21 cellular contexts compared by ENCODE assay signal in the genomic region with DNA sequence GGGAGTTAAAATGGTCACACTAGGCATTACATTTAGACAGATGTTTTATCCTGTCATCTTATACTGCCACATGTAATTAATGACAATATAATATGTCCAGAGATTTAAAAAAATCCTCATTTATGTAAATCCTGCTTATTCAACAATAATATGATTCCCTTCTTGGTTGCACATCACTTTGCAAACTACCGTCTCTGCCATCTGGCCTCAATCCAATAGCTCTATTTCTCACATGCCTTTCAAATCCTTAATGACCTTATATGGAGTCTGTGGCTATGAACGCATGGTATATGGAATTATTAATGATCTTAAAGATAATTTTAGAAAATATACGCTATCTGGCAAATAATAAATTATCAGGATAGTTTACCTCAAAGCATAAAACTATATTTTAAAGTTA.
DNase-seq lines count a peak whose midpoint lies in the region; ATAC-seq and TF ChIP-seq lines count a peak whose summit lies in the region.
"Had no signal": no experiment of that assay in that cellular context is flagged by ENCODE, and none has a peak within 500 bp of the region (broad histone marks: within the 10 kb centered on the region; RNA-seq: fewer than 3 reads in every experiment).

No MANE protein-coding gene starts in this region.

- H3K36me3 Mint-ChIP-seq in nephron (ENCODE audit: low read depth): peaks cover 4% of the 10 kb centered on the region
- H3K36me3 Mint-ChIP-seq: CD4-positive, CD25-positive, alpha-beta regulatory T cell had no signal

- peak overlapping the region; percentile 70 to 78 (median 75) for H3K27ac Mint-ChIP-seq in nephron
- H3K27ac Mint-ChIP-seq: CD4-positive, CD25-positive, alpha-beta regulatory T cell; T-helper 1 cell treated with Interleukin-12 subunit alpha and Interleukin-12 subunit beta and Interleukin-4 antibody, amounts not matched to agents 30 μg/mL and 1 μg/mL, for 36 hours had no signal

- H3K4me3 ChIP-seq in AG10803 (ENCODE audit: low read length): no peak overlapping the region
- no peak overlapping the region for H3K4me3 ChIP-seq in choroid plexus epithelial cell (ENCODE audit: low read depth, low read length)
- H3K4me3 ChIP-seq: A549, GM12878, SJCRH30 had no signal

- DNase-seq in AG10803 (ENCODE audit: low read depth): peak; percentile 25
- DNase-seq in NCI-H446 treated with DMSO at 0.1 percent for 48 hours (lab: John Stamatoyannopoulos, UW): peak; percentile 19
- peak; percentile 28 for DNase-seq in choroid plexus epithelial cell (ENCODE audit: low read depth)
- no peak for DNase-seq in NCI-H1092 treated with DMSO at 0.1 percent for 48 hours (lab: John Stamatoyannopoulos, UW)
- DNase-seq: CD4-positive, CD25-positive, alpha-beta regulatory T cell; DMS79; H7; KG1; NCI-H1694 treated with DMSO at 0.1 percent for 48 hours; NCI-H2081 treated with DMSO at 0.1 percent for 48 hours; NCI-H510A; NCI-H774; OCI-M1 had no signal

- TF ChIP-seq CTCF in AG10803 (conservative IDR thresholded peaks at IDR 0.05; ENCODE audit: low read length) (no peak), choroid plexus epithelial cell (conservative IDR thresholded peaks at IDR 0.05; ENCODE audit: low read depth, low read length) (no peak), nephron (IDR thresholded peaks at IDR 0.05; ENCODE audit: unreplicated experiment in 3 of 3) (no peak)

- H3K27me3 Mint-ChIP-seq in nephron (ENCODE audit: low read depth): no peaks in the 10 kb centered on the region

- H3K9me3 Mint-ChIP-seq in nephron: no peaks in the 10 kb centered on the region
- H3K9me3 Mint-ChIP-seq: CD4-positive, CD25-positive, alpha-beta regulatory T cell; T-helper 1 cell treated with Interleukin-12 subunit alpha and Interleukin-12 subunit beta and Interleukin-4 antibody, amounts not matched to agents 30 μg/mL and 1 μg/mL, for 36 hours had no signal

- no peak overlapping the region for H3K4me3 Mint-ChIP-seq in nephron
- H3K4me3 Mint-ChIP-seq: CD4-positive, CD25-positive, alpha-beta regulatory T cell; T-helper 1 cell treated with Interleukin-12 subunit alpha and Interleukin-12 subunit beta and Interleukin-4 antibody, amounts not matched to agents 30 μg/mL and 1 μg/mL, for 36 hours had no signal

- peaks cover 51% of the 10 kb centered on the region for H3K4me1 Mint-ChIP-seq in nephron
- H3K4me1 Mint-ChIP-seq: CD4-positive, CD25-positive, alpha-beta regulatory T cell had no signal

- ATAC-seq in GM21786 (IDR thresholded peaks at IDR 0.05; ENCODE audit: unreplicated experiment) (no peak), HG03565 (IDR thresholded peaks at IDR 0.05; ENCODE audit: unreplicated experiment) (no peak)
- ATAC-seq: A549, GM12878, HepG2 had no signal
